In genomic region chr15:51829360-51830278, GRCh38 we compare ENCODE assay signal across 8 cellular contexts. TPM values are rescaled to one million over a fixed set of nuclear protein-coding genes. Genes with fewer than 3 reads are reported as not detected.
A peak's percentile ranks its signal among the peaks of the same experiment; 100 is the strongest.
DNase-seq lines count a peak whose midpoint lies in the region; ATAC-seq and TF ChIP-seq lines count a peak whose summit lies in the region.

Gene TMOD3, plus strand, starts transcription at chr15:51829653. Its CDS starts 33,232 bp downstream, at chr15:51862885.

- H3K9ac ChIP-seq in neural cell (ENCODE audit: low read length) = peak within 1 kb of the TSS; percentile 64

- H3K27ac Mint-ChIP-seq in GM23338 = peak within 1 kb of the TSS; percentile 69
- peak within 1 kb of the TSS; percentile 94 to 98 for H3K27ac Mint-ChIP-seq in stimulated activated naive CD8-positive, alpha-beta T cell treated with anti-CD3 and anti-CD28 coated beads, Interleukin-15, amount 100 ng/mL, for 72 hours

- peaks cover 14% of the 10 kb centered on the region; the same call in 2 of the 3 replicates for H3K4me1 Mint-ChIP-seq in GM23338
- H3K4me1 Mint-ChIP-seq in stimulated activated naive CD8-positive, alpha-beta T cell treated with anti-CD3 and anti-CD28 coated beads, Interleukin-15, amount 100 ng/mL, for 72 hours = peaks cover 44% of the 10 kb centered on the region

- peak within 1 kb of the TSS; percentile 81 for H3K4me2 ChIP-seq in GM23338
- H3K4me2 ChIP-seq in neural cell (ENCODE audit: low read length) = peak within 1 kb of the TSS; percentile 69

- H3K4me3 Mint-ChIP-seq in GM23338 = peak within 1 kb of the TSS; percentile 93
- H3K4me3 Mint-ChIP-seq in stimulated activated naive CD8-positive, alpha-beta T cell treated with anti-CD3 and anti-CD28 coated beads, Interleukin-15, amount 100 ng/mL, for 72 hours = peak within 1 kb of the TSS; percentile 90 to 91

- H3K27me3 ChIP-seq in GM23338 (ENCODE audit: insufficient read depth) (0 out of 2 replicates have a peak, but pooled peaks cover 5% of the 10 kb centered on the region), neural cell (ENCODE audit: insufficient read depth, low read depth, low read length) (no peaks in the 10 kb centered on the region)

- TF ChIP-seq CTCF in GM23338 (conservative IDR thresholded peaks at IDR 0.05; ENCODE audit: low read depth in 2 of 2) = no peak
- TF ChIP-seq CTCF in fibroblast of villous mesenchyme (IDR thresholded peaks at IDR 0.05; ENCODE audit: insufficient read depth, low read depth, low read length) = no peak
- peak; percentile 43 for TF ChIP-seq CTCF in neural cell (IDR thresholded peaks at IDR 0.05; ENCODE audit: poor library complexity, severe bottlenecking)

- no peaks in the 10 kb centered on the region for H3K9me2 ChIP-seq in GM23338 (ENCODE audit: insufficient read depth)
- H3K9me2 ChIP-seq in neural cell (ENCODE audit: insufficient read depth, low read length) = no peaks in the 10 kb centered on the region

- TF ChIP-seq RAD21 in neural cell (conservative IDR thresholded peaks at IDR 0.05) = peak; percentile 20

- H2AFZ ChIP-seq in GM23338 (peak within 1 kb of the TSS; percentile 82), neural cell (ENCODE audit: low read depth, low read length) (peak within 1 kb of the TSS; percentile 47)

- H3F3A ChIP-seq in GM23338 (replicated peaks; ENCODE audit: low read depth) (no peaks in the 10 kb centered on the region), neural cell (ENCODE audit: insufficient read depth, low read length, poor library complexity, severe bottlenecking) (no peaks in the 10 kb centered on the region)

- H3K36me3 ChIP-seq in GM23338 (ENCODE audit: insufficient read depth) = no peaks in the 10 kb centered on the region
- no peaks in the 10 kb centered on the region for H3K36me3 ChIP-seq in neural cell (ENCODE audit: insufficient read depth, low read length)

- no peaks in the 10 kb centered on the region for H3K9me3 ChIP-seq in neural cell (ENCODE audit: low read length)

- H3K27ac ChIP-seq in GM23338 (ENCODE audit: low read depth) = peak within 1 kb of the TSS; percentile 87
- peak within 1 kb of the TSS; percentile 16 for H3K27ac ChIP-seq in neural cell (ENCODE audit: low read length)

- TF ChIP-seq EP300 in neural cell (conservative IDR thresholded peaks at IDR 0.05; ENCODE audit: poor library complexity, severe bottlenecking) = no peak

- H4K20me1 ChIP-seq in GM23338 (replicated peaks; ENCODE audit: insufficient read depth) = peaks cover 15% of the 10 kb centered on the region
- H4K20me1 ChIP-seq in neural cell (ENCODE audit: insufficient read depth) = no peaks in the 10 kb centered on the region

- DNase-seq in EH (ENCODE audit: low read depth) = peak; percentile 88
- peak; percentile 96 for DNase-seq in GM23338 (ENCODE audit: low spot score)
- DNase-seq in Kasumi-1 (lab: John Stamatoyannopoulos, UW) = peak; percentile 66 to 73
- DNase-seq in SHP77 treated with DMSO at 0.1 percent for 48 hours (lab: John Stamatoyannopoulos, UW) = peak; percentile 72
- peak; percentile 90 for DNase-seq in activated gamma-delta T cell treated with Interleukin-2 at 50 U/mL for 16 hours
- peak; percentile 90 for DNase-seq in fibroblast of villous mesenchyme (ENCODE audit: low read depth)
- DNase-seq in stimulated activated naive CD8-positive, alpha-beta T cell treated with anti-CD3 and anti-CD28 coated beads, Interleukin-15, amount 100 ng/mL, for 72 hours = peak; percentile 88 to 90

- H3K4me1 ChIP-seq in GM23338 (ENCODE audit: insufficient read depth) = peaks cover 14% of the 10 kb centered on the region

- H3K4me3 ChIP-seq in GM23338 = peak within 1 kb of the TSS; percentile 67
- H3K4me3 ChIP-seq in fibroblast of villous mesenchyme (ENCODE audit: low read depth, low read length) = peak within 1 kb of the TSS; percentile 90
- H3K4me3 ChIP-seq in neural cell (ENCODE audit: low read length) = peak within 1 kb of the TSS; percentile 91

- H3K27me3 Mint-ChIP-seq in GM23338 (ENCODE audit: insufficient read depth, low read depth, poor library complexity) = no peaks in the 10 kb centered on the region
- no peaks in the 10 kb centered on the region for H3K27me3 Mint-ChIP-seq in stimulated activated naive CD8-positive, alpha-beta T cell treated with anti-CD3 and anti-CD28 coated beads, Interleukin-15, amount 100 ng/mL, for 72 hours

- H3K79me2 ChIP-seq in GM23338 (replicated peaks; ENCODE audit: insufficient read depth) (peaks cover 41% of the 10 kb centered on the region), neural cell (replicated peaks; ENCODE audit: insufficient read depth, low read length) (peaks cover 25% of the 10 kb centered on the region)

- peak; percentile 92 for ATAC-seq in GM23338
- peak; percentile 89 for ATAC-seq in stimulated activated naive CD8-positive, alpha-beta T cell treated with anti-CD3 and anti-CD28 coated beads, Interleukin-15, amount 100 ng/mL, for 72 hours

- H3K36me3 Mint-ChIP-seq in GM23338 (ENCODE audit: low read depth) = no peaks in the 10 kb centered on the region

- no peaks in the 10 kb centered on the region for H3K9me3 Mint-ChIP-seq in GM23338
- H3K9me3 Mint-ChIP-seq in stimulated activated naive CD8-positive, alpha-beta T cell treated with anti-CD3 and anti-CD28 coated beads, Interleukin-15, amount 100 ng/mL, for 72 hours = no peaks in the 10 kb centered on the region

TF ChIP-seq in neural cell, 6 proteins besides CTCF, POLR2A, EP300 and RAD21:
- TF ChIP-seq EZH2 (IDR thresholded peaks at IDR 0.05; ENCODE audit: borderline replicate concordance, insufficient read depth, low read length, poor library complexity, severe bottlenecking) = no peak
- no peak for TF ChIP-seq SMC3 (conservative IDR thresholded peaks at IDR 0.05; ENCODE audit: poor library complexity)
- peak; percentile 65 for TF ChIP-seq MXI1 (conservative IDR thresholded peaks at IDR 0.05; ENCODE audit: poor library complexity, severe bottlenecking)
- peak; percentile 51 for TF ChIP-seq REST (IDR thresholded peaks at IDR 0.05; ENCODE audit: borderline replicate concordance)
- TF ChIP-seq TAF1 (IDR thresholded peaks at IDR 0.05; ENCODE audit: low read depth) = no peak
- peak; percentile 69 for TF ChIP-seq POLR2AphosphoS5 (IDR thresholded peaks at IDR 0.05)

RNA-seq across cellular contexts. Expression of gene TMOD3, which starts in this region (rescaled TPM):
- total RNA-seq in GM23338 (2014; rRNA removed; shearing (Covaris generic)) = 22.1 and 26.1 TPM in 2 replicates
- polyA plus RNA-seq in GM23338 (2016; fragmentation: Nextera tagmentation; extraction: Ambion mirVana) (23.4 and 29.9 TPM in 2 replicates), neural cell (10.5 and 12.6 TPM in 2 replicates)
- 56.0 and 100 TPM in 2 replicates for total RNA-seq in fibroblast of villous mesenchyme
- 22.9 and 29.5 TPM in 2 replicates for polyA minus RNA-seq in neural cell

Comparison
In these comparisons a context has a peak if more than half of its experiments do, and no peak if none do; other contexts are left out.
1. Peak in every context shown above with its lines: DNase-seq, ATAC-seq, H3K4me3 ChIP-seq and H3K27ac ChIP-seq.